ENCODE assay signal across 1 cellular context in genomic region chr3:15872807-15873206, GRCh38.
TF ChIP-seq lines count a peak whose summit lies in the region.

No MANE protein-coding gene starts in this region.

TF ChIP-seq in K562, 482 proteins besides CTCF, POLR2A, EP300 and RAD21:
- TF ChIP-seq UBTF (IDR thresholded peaks at IDR 0.05; ENCODE audit: borderline replicate concordance in 1 of 2, low read depth in 2 of 2, low read length in 2 of 2) (no peak), CEBPB (tag; IDR thresholded peaks at IDR 0.05) (0 out of 2 replicates have a peak, but pooled peaks have one; percentile 28), DACH1 (IDR thresholded peaks at IDR 0.05; ENCODE audit: partially characterized antibody) (no peak), E2F6 (IDR thresholded peaks at IDR 0.05; ENCODE audit: borderline replicate concordance in 1 of 2, extremely low read depth in 1 of 2, insufficient read depth in 1 of 2, insufficient read length in 1 of 2, low read depth in 1 of 2, low read length in 1 of 2, poor library complexity in 1 of 2, severe bottlenecking in 1 of 2) (no peak), EHMT2 (IDR thresholded peaks at IDR 0.05) (no peak), FOXA3 (CRISPR knock-in tag; conservative IDR thresholded peaks at IDR 0.05 in 1 of 2, IDR thresholded peaks at IDR 0.05 in 1 of 2) (no peak)
